Comparison of ENCODE assay signal across 11 cellular contexts in genomic region chr4:2254665-2255500, GRCh38. TPM values are rescaled to one million over a fixed set of nuclear protein-coding genes. Genes with fewer than 3 reads are reported as not detected.
DNase-seq lines count a peak whose midpoint lies in the region; ATAC-seq and TF ChIP-seq lines count a peak whose summit lies in the region.
"Had no signal": no experiment of that assay in that cellular context is flagged by ENCODE, and none has a peak within 500 bp of the region (broad histone marks: within the 10 kb centered on the region; RNA-seq: fewer than 3 reads in every experiment).

No MANE protein-coding gene starts in this region.

- H3K27me3 ChIP-seq in H7 (ENCODE audit: control insufficient read depth, insufficient read depth, low read length) (no peaks in the 10 kb centered on the region), adrenal gland (no peaks in the 10 kb centered on the region), layer of hippocampus (ENCODE audit: control insufficient read depth, insufficient read depth, low read length) (no peaks in the 10 kb centered on the region), stomach (no peaks in the 10 kb centered on the region)

- H3K4me3 ChIP-seq in H7 (ENCODE audit: insufficient read depth, low read depth, low read length) = no peak overlapping the region
- no peak overlapping the region for H3K4me3 ChIP-seq in adrenal gland
- peak overlapping the region in 1 of 4 donors; percentile 6 for H3K4me3 ChIP-seq in stomach

- no peak for ATAC-seq in HG02571 (IDR thresholded peaks at IDR 0.05; ENCODE audit: unreplicated experiment)
- no peak for ATAC-seq in HG02840 (IDR thresholded peaks at IDR 0.05; ENCODE audit: low FRiP score, unreplicated experiment)

- intact Hi-C loops in adrenal gland (cut with DNase I) (no loop called here), stomach (cut with DNase I; ENCODE audit: low total_unique reads) (no loop called here)

- peaks cover 42 to 47% of the 10 kb centered on the region in 2 donors for H3K4me1 ChIP-seq in adrenal gland (replicated peaks in 1 of 2)
- peaks cover 46 to 66% (median 50%) of the 10 kb centered on the region in 4 donors for H3K4me1 ChIP-seq in stomach

- 79 to 86% (median 83%) methylated on average over 29 to 32 of the region's 32 CpGs for WGBS in adrenal gland, 4 donors
- WGBS in stomach, 5 donors = 82 to 87% (median 84%) methylated on average over 29 to 32 of the region's 32 CpGs

- TF ChIP-seq CTCF in adrenal gland (IDR thresholded peaks at IDR 0.05) (no peak), stomach (IDR thresholded peaks at IDR 0.05) (no peak)

- H3K36me3 ChIP-seq in H7 (replicated peaks; ENCODE audit: control insufficient read depth, insufficient read depth, low read length) (no peaks in the 10 kb centered on the region; the same call in none of the 2 replicates), adrenal gland (replicated peaks in 1 of 2) (peaks cover 0 to 61% of the 10 kb centered on the region in 2 donors), stomach (peaks cover 39 to 84% (median 68%) of the 10 kb centered on the region in 4 donors)

- DNase-seq in H7 = peak; percentile 43
- DNase-seq in adrenal gland = peak in 3 of 7 donors; percentile 16 to 56 (median 24)
- peak; percentile 20 for DNase-seq in stomach
- DNase-seq in amniotic stem cell (lab: John Stamatoyannopoulos, UW) = no peak
- DNase-seq: DMS79, Karpas-422, naive B cell, NCI-H345 had no signal

- H3K27ac ChIP-seq in adrenal gland (peak overlapping the region in 4 of 5 donors; percentile 58 to 98 (median 79)), layer of hippocampus (ENCODE audit: low read depth, low read length) (peak overlapping the region; percentile 85), stomach (peak overlapping the region in 4 of 5 donors; percentile 87 to 94 (median 94))

- TF ChIP-seq EP300 in stomach (IDR thresholded peaks at IDR 0.05) = no peak

- TF ChIP-seq POLR2A in adrenal gland (IDR thresholded peaks at IDR 0.05) (no peak), stomach (IDR thresholded peaks at IDR 0.05) (no peak)

- no peaks in the 10 kb centered on the region for H3K9me3 ChIP-seq in adrenal gland (replicated peaks in 1 of 3)
- no peaks in the 10 kb centered on the region for H3K9me3 ChIP-seq in stomach

RNA-seq across cellular contexts. Expression of gene MXD4, which starts 7.0 kb away (rescaled TPM):
- 13.4 and 22.3 TPM in 2 replicates for total RNA-seq in H7 (2014; rRNA removed; shearing (Covaris generic))
- total RNA-seq in adrenal gland (100 to 1,000 TPM in 4 of 8 donors, 10 to 100 TPM in 4; 49.2 to 133 (median 107) TPM), stomach (100 to 1,000 TPM in 1 of 5 donors, 10 to 100 TPM in 4; 22.8 to 114 (median 48.7) TPM)
- polyA plus RNA-seq in adrenal gland (100 to 1,000 TPM in 1 of 3 donors, 10 to 100 TPM in 2; 13.9 to 245 (median 61.6) TPM), stomach (10 to 100 TPM; 19.1 to 49.4 (median 30.1) TPM)

RNA-seq across cellular contexts. Expression of gene HAUS3, which starts 13.0 kb away (rescaled TPM):
- 8.5 and 16.4 TPM in 2 replicates for total RNA-seq in H7 (2014; rRNA removed; shearing (Covaris generic))
- total RNA-seq in adrenal gland (10 to 100 TPM in 5 of 8 donors, 1 to 10 TPM in 3; 8.3 to 15.8 (median 12.6) TPM), stomach (10 to 100 TPM in 4 of 5 donors, 1 to 10 TPM in 1; 7.6 to 37.4 (median 17.5) TPM)
- polyA plus RNA-seq in adrenal gland (10 to 100 TPM; 12.8 to 19.1 (median 13.5) TPM), stomach (1 to 10 TPM; 5.5 to 7.4 (median 6.8) TPM)

RNA-seq across cellular contexts. Expression of gene POLN, which starts 13.0 kb away (rescaled TPM):
- 0.96 and 2.4 TPM in 2 replicates for total RNA-seq in H7 (2014; rRNA removed; shearing (Covaris generic))
- total RNA-seq in adrenal gland (1 to 10 TPM in 7 of 8 donors, under 1 TPM in 1; 0.69 to 5.7 (median 2.6) TPM), stomach (1 to 10 TPM in 2 of 5 donors, under 1 TPM in 1, not detected in 2; 0.29 to 5.1 (median 1.4) TPM)
- polyA plus RNA-seq in adrenal gland (10 to 100 TPM in 1 of 3 donors, 1 to 10 TPM in 2; 1.3 to 10.6 (median 6.3) TPM), stomach (1 to 10 TPM in 2 of 3 donors, under 1 TPM in 1; 0.90 to 1.7 (median 1.3) TPM)
